9 cellular contexts compared by ENCODE assay signal in the genomic region with DNA sequence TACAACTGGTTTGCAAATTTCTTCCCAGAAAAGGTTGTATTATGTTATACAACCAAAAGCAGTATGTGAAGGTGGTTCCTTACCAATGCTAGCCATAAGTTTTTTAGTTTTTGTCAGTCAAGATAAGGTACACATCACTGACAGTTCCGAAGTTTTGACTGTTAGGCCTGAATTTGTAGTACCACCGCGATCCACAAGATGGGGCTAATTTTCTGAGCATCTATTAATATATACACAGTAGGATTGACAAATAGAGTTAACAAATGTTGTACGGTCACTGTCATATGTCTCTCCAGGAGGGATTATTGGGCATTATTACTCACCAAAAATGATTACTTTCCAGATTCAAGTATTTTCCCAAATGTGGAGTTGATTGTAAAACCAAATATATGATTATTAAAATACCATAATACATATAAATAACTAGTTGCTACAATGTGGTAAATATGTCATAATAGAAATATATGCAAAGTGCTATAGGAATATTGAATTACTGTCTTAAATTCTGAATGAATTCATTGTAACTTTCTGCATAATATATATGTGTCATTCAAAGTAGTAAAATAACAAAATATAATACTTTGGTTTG. TPM values are rescaled to one million over a fixed set of nuclear protein-coding genes. Genes with fewer than 3 reads are reported as not detected.
DNase-seq lines count a peak whose midpoint lies in the region; ATAC-seq and TF ChIP-seq lines count a peak whose summit lies in the region.
"Had no signal": no experiment of that assay in that cellular context is flagged by ENCODE, and none has a peak within 500 bp of the region (broad histone marks: within the 10 kb centered on the region; RNA-seq: fewer than 3 reads in every experiment).

No MANE protein-coding gene starts in this region.

- TF ChIP-seq CTCF in LNCaP clone FGC (IDR thresholded peaks at IDR 0.05; ENCODE audit: control insufficient read depth, extremely low read depth, insufficient read depth) (peak; percentile 80), breast epithelium (IDR thresholded peaks at IDR 0.05) (peak; percentile 50 to 76 (median 55)), kidney epithelial cell (IDR thresholded peaks at IDR 0.05; ENCODE audit: insufficient read depth, low read length, poor library complexity, severe bottlenecking) (peak; percentile 70)

- H3K9me3 ChIP-seq in breast epithelium = no peaks in the 10 kb centered on the region

- intact Hi-C loops in breast epithelium (cut with DNase I; ENCODE audit: low total_unique reads) = loop anchor here (5.0 kb wide), 1 partner anchor 498 kb away; no protein-coding TSS in a partner anchor

- no peaks in the 10 kb centered on the region for H3K27me3 Mint-ChIP-seq in T-cell

- H3K27ac ChIP-seq in breast epithelium = no peak overlapping the region

- H3K4me1 Mint-ChIP-seq in T-cell = no peaks in the 10 kb centered on the region

- H3K27ac Mint-ChIP-seq in T-cell = no peak overlapping the region

- POLR2A ChIA-PET in T-cell (lab: Charles Lee) = no interaction called here

- ATAC-seq in activated CD4-positive, CD25-positive, alpha-beta regulatory T cell treated with anti-CD3 and anti-CD28 coated beads, Interleukin-2, amount 50 U/mL, for 24 hours = no peak
- ATAC-seq in T-cell (replicated peaks in 1 of 4) = no peak

- H3K36me3 ChIP-seq in H7 (replicated peaks; ENCODE audit: control insufficient read depth, insufficient read depth, low read length) (no peaks in the 10 kb centered on the region), breast epithelium (no peaks in the 10 kb centered on the region), kidney epithelial cell (ENCODE audit: control insufficient read depth, insufficient read depth, low read length) (no peaks in the 10 kb centered on the region)

- CTCF ChIA-PET in T-cell (lab: Charles Lee) = interaction anchor here in 1 of 2 donors (1.3 kb wide), 1 partner anchor 12 kb away, joined by 3 read pairs; no protein-coding TSS in a partner anchor

- H3K9me3 Mint-ChIP-seq in T-cell = no peaks in the 10 kb centered on the region

- DNase-seq in activated CD4-positive, CD25-positive, alpha-beta regulatory T cell (lab: John Stamatoyannopoulos, UW) = peak in 3 of 4 experiments; percentile 8 to 35 (median 14)
- DNase-seq in H7 = peak; percentile 33
- peak; percentile 32 for DNase-seq in LNCaP clone FGC (ENCODE audit: low read depth)
- DNase-seq in T-cell = peak in 25 of 34 experiments; percentile 1 to 37 (median 18)
- DNase-seq in breast epithelium (ENCODE audit: low spot score in 2 of 2) = no peak
- DNase-seq in kidney epithelial cell (ENCODE audit: low read depth) = no peak
- DNase-seq in stimulated activated CD4-positive, alpha-beta T cell treated with anti-CD3 and anti-CD28 coated beads, Interleukin-4, amount 100 ng/mL, for 48 hours (ENCODE audit: low read depth in 2 of 2) = peak; percentile 29 to 56

- H3K4me3 ChIP-seq in H7 (ENCODE audit: insufficient read depth, low read depth, low read length) (no peak overlapping the region), LNCaP clone FGC (ENCODE audit: low read depth, low read length) (no peak overlapping the region), breast epithelium (no peak overlapping the region), kidney epithelial cell (ENCODE audit: low read depth, low read length) (no peak overlapping the region)

- H3K27me3 ChIP-seq in H7 (ENCODE audit: control insufficient read depth, insufficient read depth, low read length) (no peaks in the 10 kb centered on the region), breast epithelium (no peaks in the 10 kb centered on the region), kidney epithelial cell (ENCODE audit: control insufficient read depth, insufficient read depth, low read length) (no peaks in the 10 kb centered on the region)

- no peak for TF ChIP-seq POLR2A in breast epithelium (IDR thresholded peaks at IDR 0.05)

- H3K4me3 Mint-ChIP-seq in T-cell = no peak overlapping the region

- peaks cover 11% of the 10 kb centered on the region for H3K36me3 Mint-ChIP-seq in T-cell

- H3K4me1 ChIP-seq in breast epithelium = no peaks in the 10 kb centered on the region

RNA-seq across cellular contexts. Expression of a gene that starts 28.4 kb away (rescaled TPM):
- total RNA-seq in H7 (2014; rRNA removed; shearing (Covaris generic)) = not detected in 2 replicates
- total RNA-seq in T-cell (not detected), breast epithelium (under 1 TPM in 1 of 3 donors, not detected in 2; 0.66 TPM), kidney epithelial cell (under 0.01 TPM in 1 of 2 replicates, not detected in the other)
- total RNA-seq: pulmonary artery endothelial cell had no signal

Comparison
In these comparisons a context has a peak if more than half of its experiments do, and no peak if none do; other contexts are left out.
1. DNase-seq: peak in activated CD4-positive, CD25-positive, alpha-beta regulatory T cell (3 of 4), H7 (single experiment), LNCaP clone FGC (single experiment), T-cell (25 of 34) and stimulated activated CD4-positive, alpha-beta T cell treated with anti-CD3 and anti-CD28 coated beads, Interleukin-4, amount 100 ng/mL, for 48 hours (2 of 2); none in breast epithelium (0 of 2) and kidney epithelial cell (single experiment).
2. Peak in every context shown above with its lines, with median percentiles within 50 percentile points of each other: CTCF ChIP-seq.